24 cellular contexts compared by ENCODE assay signal in the genomic region with DNA sequence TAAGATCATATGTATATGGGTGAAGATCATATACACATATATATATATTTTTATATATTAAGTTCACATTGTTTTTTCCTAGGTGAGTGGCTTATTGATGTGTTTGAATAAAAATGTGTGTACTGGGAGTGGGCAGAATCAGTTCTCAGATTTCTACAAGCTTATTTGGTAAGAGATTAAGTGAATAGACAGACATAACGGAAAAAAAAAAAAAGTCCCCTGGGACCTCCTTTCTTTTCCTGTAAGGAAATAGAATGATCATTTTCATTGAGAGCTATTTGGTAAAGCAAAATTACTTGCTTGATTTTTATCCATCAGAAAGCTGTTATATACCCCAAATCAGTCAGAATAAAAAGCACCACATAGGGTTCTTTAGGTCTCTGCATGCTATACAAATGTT.
"Had no signal": no experiment of that assay in that cellular context is flagged by ENCODE, and none has a peak within 500 bp of the region (broad histone marks: within the 10 kb centered on the region; RNA-seq: fewer than 3 reads in every experiment).

No MANE protein-coding gene starts in this region.

- FAIRE-seq: keratinocyte had no signal

- ATAC-seq: activated CD8-positive, alpha-beta T cell treated with anti-CD3 and anti-CD28 coated beads, Interleukin-2, amount 10 ng/mL, durations not matched to agents 7 days and 5 days; gastroesophageal sphincter; heart left ventricle; left lobe of liver; lower lobe of right lung; upper lobe of right lung had no signal

- H3K9ac ChIP-seq: neural progenitor cell had no signal

- H3K4me3 Mint-ChIP-seq: activated CD8-positive, alpha-beta T cell treated with anti-CD3 and anti-CD28 coated beads, Interleukin-2, amount 10 ng/mL, durations not matched to agents 7 days and 5 days; activated naive CD4-positive, alpha-beta T cell treated with anti-CD3 and anti-CD28 coated beads, Interleukin-2, amount 50 U/mL, for 24 hours; activated T-helper 1 cell treated with anti-CD3 and anti-CD28 coated beads, Interleukin-12 subunit alpha, Interleukin-12 subunit beta, Interleukin-2, Interleukin-4 antibody, amounts not matched to agents 30 ng/mL and 10 ng/mL and 1 ng/mL, durations not matched to agents 14 hours and 24 hours and 36 hours; brain; naive B cell; neural progenitor cell had no signal

- H3K4me3 ChIP-seq: gastroesophageal sphincter, heart left ventricle, lower lobe of right lung, neural progenitor cell, spleen, upper lobe of right lung had no signal

- H3K4me1 Mint-ChIP-seq: activated naive CD4-positive, alpha-beta T cell treated with anti-CD3 and anti-CD28 coated beads, Interleukin-2, amount 50 U/mL, for 24 hours; naive B cell; neural progenitor cell had no signal

- H3K27ac Mint-ChIP-seq: activated CD8-positive, alpha-beta T cell treated with anti-CD3 and anti-CD28 coated beads, Interleukin-2, amount 10 ng/mL, durations not matched to agents 7 days and 5 days; activated naive CD4-positive, alpha-beta T cell treated with anti-CD3 and anti-CD28 coated beads, Interleukin-2, amount 50 U/mL, for 24 hours; activated T-helper 1 cell treated with anti-CD3 and anti-CD28 coated beads, Interleukin-12 subunit alpha, Interleukin-12 subunit beta, Interleukin-2, Interleukin-4 antibody, amounts not matched to agents 30 ng/mL and 10 ng/mL and 1 ng/mL, durations not matched to agents 14 hours and 24 hours and 36 hours; brain; naive B cell; neural progenitor cell; progenitor cell of endocrine pancreas had no signal

- DNase-seq: activated CD4-positive, alpha-beta T cell treated with anti-CD3 and anti-CD28 coated beads for 1 hour; activated CD4-positive, alpha-beta T cell treated with anti-CD3 and anti-CD28 coated beads, Interleukin-2, amount 50 U/mL, for 1 hour; activated CD8-positive, alpha-beta T cell treated with anti-CD3 and anti-CD28 coated beads, Interleukin-2, amount 10 ng/mL, durations not matched to agents 7 days and 5 days; activated gamma-delta T cell treated with Interleukin-2 at 50 U/mL for 16 hours; anterior cingulate cortex; dermis blood vessel endothelial cell; effector CD8-positive, alpha-beta T cell; erythroblast; heart left ventricle; lower lobe of right lung; naive B cell; spleen; stimulated activated CD4-positive, alpha-beta T cell treated with anti-CD3 and anti-CD28 coated beads, Interleukin-4, amount 100 ng/mL, for 24 hours; stimulated activated naive CD4-positive, alpha-beta T cell treated with Interleukin-2 at 50 U/mL for 16 hours; T-helper 9 cell; upper lobe of right lung had no signal

- H3K9me3 ChIP-seq: gastroesophageal sphincter, heart left ventricle, lower lobe of right lung, spleen, upper lobe of right lung had no signal

- H3K9me3 Mint-ChIP-seq: activated naive CD4-positive, alpha-beta T cell treated with anti-CD3 and anti-CD28 coated beads, Interleukin-2, amount 50 U/mL, for 24 hours; neural progenitor cell had no signal

- H3K27me3 Mint-ChIP-seq: activated naive CD4-positive, alpha-beta T cell treated with anti-CD3 and anti-CD28 coated beads, Interleukin-2, amount 50 U/mL, for 24 hours; brain; naive B cell; progenitor cell of endocrine pancreas had no signal

- H3K36me3 Mint-ChIP-seq: activated naive CD4-positive, alpha-beta T cell treated with anti-CD3 and anti-CD28 coated beads, Interleukin-2, amount 50 U/mL, for 24 hours; brain; naive B cell; neural progenitor cell had no signal

- H3K27ac ChIP-seq: gastroesophageal sphincter, heart left ventricle, lower lobe of right lung, neural progenitor cell, spleen, upper lobe of right lung had no signal

- H3K36me3 ChIP-seq: gastroesophageal sphincter, heart left ventricle, lower lobe of right lung, neural progenitor cell, spleen, upper lobe of right lung had no signal
